In the genomic region with DNA sequence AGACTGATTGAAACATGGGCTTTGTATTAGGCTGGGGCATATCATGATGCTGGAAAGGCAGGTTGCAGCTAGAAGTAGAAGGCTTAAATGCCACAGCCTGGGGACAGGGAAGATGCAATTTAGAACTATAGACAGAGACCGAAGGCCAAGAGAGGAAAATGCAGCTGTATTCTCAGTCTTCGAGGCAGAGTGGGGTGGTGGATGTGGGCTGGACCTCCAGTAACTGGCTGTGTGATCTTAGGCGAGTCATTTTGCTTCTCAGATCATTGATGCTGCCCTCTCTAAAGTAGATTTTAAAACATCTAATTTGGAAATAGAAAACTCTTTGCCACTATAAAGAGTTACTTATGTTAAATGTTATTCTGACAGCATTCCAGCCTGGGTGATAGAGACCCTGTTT, we compare ENCODE assay signal across 1 cellular context.
TF ChIP-seq lines count a peak whose summit lies in the region.

No MANE protein-coding gene starts in this region.

TF ChIP-seq in WTC11, 78 proteins besides CTCF, POLR2A, EP300 and RAD21 (continued from another document):
- TF ChIP-seq, protein P1, sequence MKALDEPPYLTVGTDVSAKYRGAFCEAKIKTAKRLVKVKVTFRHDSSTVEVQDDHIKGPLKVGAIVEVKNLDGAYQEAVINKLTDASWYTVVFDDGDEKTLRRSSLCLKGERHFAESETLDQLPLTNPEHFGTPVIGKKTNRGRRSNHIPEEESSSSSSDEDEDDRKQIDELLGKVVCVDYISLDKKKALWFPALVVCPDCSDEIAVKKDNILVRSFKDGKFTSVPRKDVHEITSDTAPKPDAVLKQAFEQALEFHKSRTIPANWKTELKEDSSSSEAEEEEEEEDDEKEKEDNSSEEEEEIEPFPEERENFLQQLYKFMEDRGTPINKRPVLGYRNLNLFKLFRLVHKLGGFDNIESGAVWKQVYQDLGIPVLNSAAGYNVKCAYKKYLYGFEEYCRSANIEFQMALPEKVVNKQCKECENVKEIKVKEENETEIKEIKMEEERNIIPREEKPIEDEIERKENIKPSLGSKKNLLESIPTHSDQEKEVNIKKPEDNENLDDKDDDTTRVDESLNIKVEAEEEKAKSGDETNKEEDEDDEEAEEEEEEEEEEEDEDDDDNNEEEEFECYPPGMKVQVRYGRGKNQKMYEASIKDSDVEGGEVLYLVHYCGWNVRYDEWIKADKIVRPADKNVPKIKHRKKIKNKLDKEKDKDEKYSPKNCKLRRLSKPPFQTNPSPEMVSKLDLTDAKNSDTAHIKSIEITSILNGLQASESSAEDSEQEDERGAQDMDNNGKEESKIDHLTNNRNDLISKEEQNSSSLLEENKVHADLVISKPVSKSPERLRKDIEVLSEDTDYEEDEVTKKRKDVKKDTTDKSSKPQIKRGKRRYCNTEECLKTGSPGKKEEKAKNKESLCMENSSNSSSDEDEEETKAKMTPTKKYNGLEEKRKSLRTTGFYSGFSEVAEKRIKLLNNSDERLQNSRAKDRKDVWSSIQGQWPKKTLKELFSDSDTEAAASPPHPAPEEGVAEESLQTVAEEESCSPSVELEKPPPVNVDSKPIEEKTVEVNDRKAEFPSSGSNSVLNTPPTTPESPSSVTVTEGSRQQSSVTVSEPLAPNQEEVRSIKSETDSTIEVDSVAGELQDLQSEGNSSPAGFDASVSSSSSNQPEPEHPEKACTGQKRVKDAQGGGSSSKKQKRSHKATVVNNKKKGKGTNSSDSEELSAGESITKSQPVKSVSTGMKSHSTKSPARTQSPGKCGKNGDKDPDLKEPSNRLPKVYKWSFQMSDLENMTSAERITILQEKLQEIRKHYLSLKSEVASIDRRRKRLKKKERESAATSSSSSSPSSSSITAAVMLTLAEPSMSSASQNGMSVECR (CRISPR knock-in tag; IDR thresholded peaks at IDR 0.05; ENCODE audit: borderline replicate concordance) = no peak
- TF ChIP-seq SMAD4 (CRISPR knock-in tag; IDR thresholded peaks at IDR 0.05) (no peak), TP53 (CRISPR knock-in tag; IDR thresholded peaks at IDR 0.05) (no peak), FOXK1 (CRISPR knock-in tag; IDR thresholded peaks at IDR 0.05) (no peak), SMAD3 (CRISPR knock-in tag; IDR thresholded peaks at IDR 0.05; ENCODE audit: borderline replicate concordance) (no peak), ELF4 (CRISPR knock-in tag; IDR thresholded peaks at IDR 0.05; ENCODE audit: low read depth) (no peak), ATF1 (CRISPR knock-in tag; IDR thresholded peaks at IDR 0.05) (no peak), HMGA2 (CRISPR knock-in tag; IDR thresholded peaks at IDR 0.05) (no peak), FOXP1 (CRISPR knock-in tag; IDR thresholded peaks at IDR 0.05; ENCODE audit: borderline replicate concordance) (no peak)
- TF ChIP-seq, protein P2, sequence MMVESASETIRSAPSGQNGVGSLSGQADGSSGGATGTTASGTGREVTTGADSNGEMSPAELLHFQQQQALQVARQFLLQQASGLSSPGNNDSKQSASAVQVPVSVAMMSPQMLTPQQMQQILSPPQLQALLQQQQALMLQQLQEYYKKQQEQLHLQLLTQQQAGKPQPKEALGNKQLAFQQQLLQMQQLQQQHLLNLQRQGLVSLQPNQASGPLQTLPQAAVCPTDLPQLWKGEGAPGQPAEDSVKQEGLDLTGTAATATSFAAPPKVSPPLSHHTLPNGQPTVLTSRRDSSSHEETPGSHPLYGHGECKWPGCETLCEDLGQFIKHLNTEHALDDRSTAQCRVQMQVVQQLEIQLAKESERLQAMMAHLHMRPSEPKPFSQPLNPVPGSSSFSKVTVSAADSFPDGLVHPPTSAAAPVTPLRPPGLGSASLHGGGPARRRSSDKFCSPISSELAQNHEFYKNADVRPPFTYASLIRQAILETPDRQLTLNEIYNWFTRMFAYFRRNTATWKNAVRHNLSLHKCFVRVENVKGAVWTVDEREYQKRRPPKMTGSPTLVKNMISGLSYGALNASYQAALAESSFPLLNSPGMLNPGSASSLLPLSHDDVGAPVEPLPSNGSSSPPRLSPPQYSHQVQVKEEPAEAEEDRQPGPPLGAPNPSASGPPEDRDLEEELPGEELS (CRISPR knock-in tag; IDR thresholded peaks at IDR 0.05) = no peak
- TF ChIP-seq, protein P3, sequence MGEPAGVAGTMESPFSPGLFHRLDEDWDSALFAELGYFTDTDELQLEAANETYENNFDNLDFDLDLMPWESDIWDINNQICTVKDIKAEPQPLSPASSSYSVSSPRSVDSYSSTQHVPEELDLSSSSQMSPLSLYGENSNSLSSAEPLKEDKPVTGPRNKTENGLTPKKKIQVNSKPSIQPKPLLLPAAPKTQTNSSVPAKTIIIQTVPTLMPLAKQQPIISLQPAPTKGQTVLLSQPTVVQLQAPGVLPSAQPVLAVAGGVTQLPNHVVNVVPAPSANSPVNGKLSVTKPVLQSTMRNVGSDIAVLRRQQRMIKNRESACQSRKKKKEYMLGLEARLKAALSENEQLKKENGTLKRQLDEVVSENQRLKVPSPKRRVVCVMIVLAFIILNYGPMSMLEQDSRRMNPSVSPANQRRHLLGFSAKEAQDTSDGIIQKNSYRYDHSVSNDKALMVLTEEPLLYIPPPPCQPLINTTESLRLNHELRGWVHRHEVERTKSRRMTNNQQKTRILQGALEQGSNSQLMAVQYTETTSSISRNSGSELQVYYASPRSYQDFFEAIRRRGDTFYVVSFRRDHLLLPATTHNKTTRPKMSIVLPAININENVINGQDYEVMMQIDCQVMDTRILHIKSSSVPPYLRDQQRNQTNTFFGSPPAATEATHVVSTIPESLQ (CRISPR knock-in tag; IDR thresholded peaks at IDR 0.05) = no peak
- TF ChIP-seq, protein P4, sequence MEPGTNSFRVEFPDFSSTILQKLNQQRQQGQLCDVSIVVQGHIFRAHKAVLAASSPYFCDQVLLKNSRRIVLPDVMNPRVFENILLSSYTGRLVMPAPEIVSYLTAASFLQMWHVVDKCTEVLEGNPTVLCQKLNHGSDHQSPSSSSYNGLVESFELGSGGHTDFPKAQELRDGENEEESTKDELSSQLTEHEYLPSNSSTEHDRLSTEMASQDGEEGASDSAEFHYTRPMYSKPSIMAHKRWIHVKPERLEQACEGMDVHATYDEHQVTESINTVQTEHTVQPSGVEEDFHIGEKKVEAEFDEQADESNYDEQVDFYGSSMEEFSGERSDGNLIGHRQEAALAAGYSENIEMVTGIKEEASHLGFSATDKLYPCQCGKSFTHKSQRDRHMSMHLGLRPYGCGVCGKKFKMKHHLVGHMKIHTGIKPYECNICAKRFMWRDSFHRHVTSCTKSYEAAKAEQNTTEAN (CRISPR knock-in tag; IDR thresholded peaks at IDR 0.05) = no peak
